10 cellular contexts compared by ENCODE assay signal in genomic region chr1:67850611-67851075, GRCh38. TPM values are rescaled to one million over a fixed set of nuclear protein-coding genes. Genes with fewer than 3 reads are reported as not detected.
DNase-seq lines count a peak whose midpoint lies in the region; ATAC-seq and TF ChIP-seq lines count a peak whose summit lies in the region.
"Had no signal": no experiment of that assay in that cellular context is flagged by ENCODE, and none has a peak within 500 bp of the region (broad histone marks: within the 10 kb centered on the region; RNA-seq: fewer than 3 reads in every experiment).

No MANE protein-coding gene starts in this region.

- no peaks in the 10 kb centered on the region for H3K27me3 ChIP-seq in left ventricle myocardium inferior (ENCODE audit: low read depth)
- H3K27me3 ChIP-seq in tibial artery, result no peaks in the 10 kb centered on the region

- H3K9me3 ChIP-seq in left ventricle myocardium inferior (replicated peaks) (no peaks in the 10 kb centered on the region), tibial artery (no peaks in the 10 kb centered on the region)

- ATAC-seq in SK-N-SH treated with all-trans-retinoic acid at 6 μM for 48 hours (peak; percentile 80), GM21825 (IDR thresholded peaks at IDR 0.05; ENCODE audit: unreplicated experiment) (no peak), HG03439 (IDR thresholded peaks at IDR 0.05; ENCODE audit: unreplicated experiment) (no peak)
- ATAC-seq: CD8-positive, alpha-beta T cell had no signal

- CTCF ChIA-PET in activated CD4-positive, alpha-beta memory T cell treated with anti-CD3 and anti-CD28 coated beads for 36 hours (lab: Charles Lee), result interaction anchor here (0.6 to 1.9 kb wide), 9 partner anchors 9 to 1767 kb away, joined by 3 to 6 read pairs (median 3); partner anchors contain the start of gene GNG12
- CTCF ChIA-PET in activated CD4-positive, alpha-beta memory T cell treated with anti-CD3 and anti-CD28 coated beads, Interleukin-2, amount 10 ng/mL, durations not matched to agents 7 days and 5 days (lab: Charles Lee), result interaction anchor here (0.9 to 1.7 kb wide), 2 partner anchors 15 to 90 kb away, joined by 3 to 13 read pairs; no protein-coding TSS in a partner anchor

- no peaks in the 10 kb centered on the region for H3K9me3 Mint-ChIP-seq in activated CD4-positive, alpha-beta memory T cell treated with anti-CD3 and anti-CD28 coated beads for 36 hours
- H3K9me3 Mint-ChIP-seq in activated CD4-positive, alpha-beta memory T cell treated with anti-CD3 and anti-CD28 coated beads, Interleukin-2, amount 10 ng/mL, durations not matched to agents 7 days and 5 days, result no peaks in the 10 kb centered on the region
- H3K9me3 Mint-ChIP-seq: CD8-positive, alpha-beta T cell had no signal

- intact Hi-C loops in activated CD4-positive, alpha-beta memory T cell treated with anti-CD3 and anti-CD28 coated beads for 36 hours (cut with micrococcal nuclease), result loop anchor here (5.0 kb wide), 2 partner anchors 83 to 262 kb away; no protein-coding TSS in a partner anchor
- intact Hi-C loops in left ventricle myocardium inferior (cut with micrococcal nuclease), result loop anchor here (5.0 kb wide), 1 partner anchor 262 kb away; no protein-coding TSS in a partner anchor
- intact Hi-C loops in tibial artery (cut with DNase I; ENCODE audit: low total_unique reads), result loop anchor here (5.0 kb wide), 1 partner anchor 252 kb away; no protein-coding TSS in a partner anchor

- no peak overlapping the region for H3K4me3 Mint-ChIP-seq in activated CD4-positive, alpha-beta memory T cell treated with anti-CD3 and anti-CD28 coated beads for 36 hours
- H3K4me3 Mint-ChIP-seq in activated CD4-positive, alpha-beta memory T cell treated with anti-CD3 and anti-CD28 coated beads, Interleukin-2, amount 10 ng/mL, durations not matched to agents 7 days and 5 days, result no peak overlapping the region
- H3K4me3 Mint-ChIP-seq: CD8-positive, alpha-beta T cell had no signal

- peaks cover 13% of the 10 kb centered on the region for H3K27me3 Mint-ChIP-seq in activated CD4-positive, alpha-beta memory T cell treated with anti-CD3 and anti-CD28 coated beads for 36 hours
- H3K27me3 Mint-ChIP-seq in activated CD4-positive, alpha-beta memory T cell treated with anti-CD3 and anti-CD28 coated beads, Interleukin-2, amount 10 ng/mL, durations not matched to agents 7 days and 5 days, result peaks cover 5% of the 10 kb centered on the region

- no peak overlapping the region for H3K27ac Mint-ChIP-seq in activated CD4-positive, alpha-beta memory T cell treated with anti-CD3 and anti-CD28 coated beads for 36 hours
- no peak overlapping the region for H3K27ac Mint-ChIP-seq in activated CD4-positive, alpha-beta memory T cell treated with anti-CD3 and anti-CD28 coated beads, Interleukin-2, amount 10 ng/mL, durations not matched to agents 7 days and 5 days
- H3K27ac Mint-ChIP-seq: CD8-positive, alpha-beta T cell had no signal

- no peaks in the 10 kb centered on the region for H3K36me3 Mint-ChIP-seq in activated CD4-positive, alpha-beta memory T cell treated with anti-CD3 and anti-CD28 coated beads for 36 hours
- no peaks in the 10 kb centered on the region for H3K36me3 Mint-ChIP-seq in activated CD4-positive, alpha-beta memory T cell treated with anti-CD3 and anti-CD28 coated beads, Interleukin-2, amount 10 ng/mL, durations not matched to agents 7 days and 5 days (ENCODE audit: low read depth)
- H3K36me3 Mint-ChIP-seq: CD8-positive, alpha-beta T cell had no signal

- H3K4me1 ChIP-seq in left ventricle myocardium inferior (peaks cover 11% of the 10 kb centered on the region), tibial artery (peaks cover 0 to 11% (median 9%) of the 10 kb centered on the region in 4 donors)

- H3K36me3 ChIP-seq in left ventricle myocardium inferior, result no peaks in the 10 kb centered on the region
- no peaks in the 10 kb centered on the region for H3K36me3 ChIP-seq in tibial artery

- H3K4me1 Mint-ChIP-seq in activated CD4-positive, alpha-beta memory T cell treated with anti-CD3 and anti-CD28 coated beads for 36 hours (ENCODE audit: low read depth), result no peaks in the 10 kb centered on the region
- no peaks in the 10 kb centered on the region for H3K4me1 Mint-ChIP-seq in activated CD4-positive, alpha-beta memory T cell treated with anti-CD3 and anti-CD28 coated beads, Interleukin-2, amount 10 ng/mL, durations not matched to agents 7 days and 5 days

- DNase-seq in activated CD4-positive, alpha-beta memory T cell treated with anti-CD3 and anti-CD28 coated beads for 36 hours, result peak; percentile 31
- no peak for DNase-seq in activated CD4-positive, alpha-beta memory T cell treated with anti-CD3 and anti-CD28 coated beads, Interleukin-2, amount 10 ng/mL, durations not matched to agents 7 days and 5 days
- DNase-seq in left ventricle myocardium inferior (peak; percentile 71), tibial artery (peak; percentile 89 to 90), T-helper 9 cell (no peak)
- DNase-seq: CD8-positive, alpha-beta T cell; cerebellar nuclear complex had no signal

- H3K4me3 ChIP-seq in left ventricle myocardium inferior (no peak overlapping the region), tibial artery (no peak overlapping the region)

- TF ChIP-seq CTCF in left ventricle myocardium inferior (IDR thresholded peaks at IDR 0.05; ENCODE audit: borderline replicate concordance) (no peak), tibial artery (IDR thresholded peaks at IDR 0.05) (no peak)

- H3K27ac ChIP-seq in left ventricle myocardium inferior (replicated peaks) (no peak overlapping the region), tibial artery (no peak overlapping the region)

- POLR2A ChIA-PET in activated CD4-positive, alpha-beta memory T cell treated with anti-CD3 and anti-CD28 coated beads for 36 hours (lab: Charles Lee), result interaction anchor here (0.6 kb wide), 1 partner anchor 584 kb away, joined by 4 read pairs; no protein-coding TSS in a partner anchor
- POLR2A ChIA-PET in activated CD4-positive, alpha-beta memory T cell treated with anti-CD3 and anti-CD28 coated beads, Interleukin-2, amount 10 ng/mL, durations not matched to agents 7 days and 5 days (lab: Charles Lee), result no interaction called here

TF ChIP-seq in SK-N-SH treated with all-trans-retinoic acid at 6 μM for 48 hours, 23 proteins besides CTCF, POLR2A, EP300 and RAD21:
- TF ChIP-seq ISL1 (CRISPR knock-in tag; IDR thresholded peaks at IDR 0.05), result peak; percentile 37; the same call in 1 of the 2 replicates
- no peak for TF ChIP-seq ZC3H10 (CRISPR knock-in tag; IDR thresholded peaks at IDR 0.05)
- TF ChIP-seq OSR1 (CRISPR knock-in tag; IDR thresholded peaks at IDR 0.05), result no peak
- no peak for TF ChIP-seq ZNF565 (CRISPR knock-in tag; conservative IDR thresholded peaks at IDR 0.05; ENCODE audit: low read depth)
- no peak for TF ChIP-seq TSHZ2 (CRISPR knock-in tag; IDR thresholded peaks at IDR 0.05)
- TF ChIP-seq TCF4 (CRISPR knock-in tag; IDR thresholded peaks at IDR 0.05; ENCODE audit: borderline replicate concordance), result no peak
- TF ChIP-seq CREB5 (CRISPR knock-in tag; IDR thresholded peaks at IDR 0.05; ENCODE audit: low read depth), result peak; percentile 53; the same call in 1 of the 2 replicates
- TF ChIP-seq ZFP3 (CRISPR knock-in tag; IDR thresholded peaks at IDR 0.05), result 0 out of 2 replicates have a peak, but pooled peaks have one; percentile 48
TF ChIP-seq in SK-N-SH treated with all-trans-retinoic acid at 6 μM for 48 hours: peak in this region for 3.

RNA-seq across cellular contexts. Expression of gene GNG12, which starts 17.4 kb away (rescaled TPM):
- under 1 TPM; 0.12 TPM for total RNA-seq in activated CD4-positive, alpha-beta memory T cell treated with anti-CD3 and anti-CD28 coated beads for 36 hours
- total RNA-seq in activated CD4-positive, alpha-beta memory T cell treated with anti-CD3 and anti-CD28 coated beads, Interleukin-2, amount 10 ng/mL, durations not matched to agents 7 days and 5 days, result under 1 TPM; 0.05 TPM
- 35.1 TPM for total RNA-seq in left ventricle myocardium inferior
- total RNA-seq: CD8-positive, alpha-beta T cell had no signal

Comparison
In these comparisons a context has a peak if more than half of its experiments do, and no peak if none do; other contexts are left out.
1. DNase-seq: peak in activated CD4-positive, alpha-beta memory T cell treated with anti-CD3 and anti-CD28 coated beads for 36 hours (single experiment), left ventricle myocardium inferior (single experiment) and tibial artery (2 of 2); none in activated CD4-positive, alpha-beta memory T cell treated with anti-CD3 and anti-CD28 coated beads, Interleukin-2, amount 10 ng/mL, durations not matched to agents 7 days and 5 days (single experiment) and T-helper 9 cell (single experiment).
2. RNA of gene GNG12, which starts 17.4 kb away (total RNA-seq): 35.1 TPM in left ventricle myocardium inferior (single experiment); 0.12 TPM in activated CD4-positive, alpha-beta memory T cell treated with anti-CD3 and anti-CD28 coated beads for 36 hours and 0.05 TPM in activated CD4-positive, alpha-beta memory T cell treated with anti-CD3 and anti-CD28 coated beads, Interleukin-2, amount 10 ng/mL, durations not matched to agents 7 days and 5 days; every median in the first group is over 10 times any median in the second.